ENCODE assay signal across 40 cellular contexts in genomic region chr2:8288206-8288605, GRCh38.
"Had no signal": no experiment of that assay in that cellular context is flagged by ENCODE, and none has a peak within 500 bp of the region (broad histone marks: within the 10 kb centered on the region; RNA-seq: fewer than 3 reads in every experiment).

No MANE protein-coding gene starts in this region.

- H3K4me1 ChIP-seq: adrenal gland, ascending aorta, body of pancreas, breast epithelium had no signal

- H3K27me3 Mint-ChIP-seq: activated naive CD4-positive, alpha-beta T cell treated with anti-CD3 and anti-CD28 coated beads, Interleukin-2, amount 50 U/mL, for 24 hours; activated naive CD8-positive, alpha-beta T cell; activated T-helper 17 cell treated with anti-CD3 and anti-CD28 coated beads, Interleukin-2, amount 50 U/mL, for 72 hours; brain; central memory CD8-positive, alpha-beta T cell had no signal

- H3K9me3 Mint-ChIP-seq: activated naive CD4-positive, alpha-beta T cell treated with anti-CD3 and anti-CD28 coated beads, Interleukin-2, amount 10 ng/mL, durations not matched to agents 7 days and 5 days; activated naive CD4-positive, alpha-beta T cell treated with anti-CD3 and anti-CD28 coated beads, Interleukin-2, amount 50 U/mL, for 24 hours; activated T-helper 17 cell treated with anti-CD3 and anti-CD28 coated beads, Interleukin-2, amount 50 U/mL, for 72 hours; central memory CD8-positive, alpha-beta T cell had no signal

- FAIRE-seq: astrocyte, bronchial epithelial cell had no signal

- H3K4me1 Mint-ChIP-seq: activated naive CD4-positive, alpha-beta T cell treated with anti-CD3 and anti-CD28 coated beads, Interleukin-2, amount 10 ng/mL, durations not matched to agents 7 days and 5 days had no signal

- H3K4me3 Mint-ChIP-seq: activated naive CD4-positive, alpha-beta T cell treated with anti-CD3 and anti-CD28 coated beads for 36 hours; activated naive CD4-positive, alpha-beta T cell treated with anti-CD3 and anti-CD28 coated beads, Interleukin-2, amount 10 ng/mL, durations not matched to agents 7 days and 5 days; activated naive CD4-positive, alpha-beta T cell treated with anti-CD3 and anti-CD28 coated beads, Interleukin-2, amount 50 U/mL, for 24 hours; activated naive CD8-positive, alpha-beta T cell; activated naive CD8-positive, alpha-beta T cell treated with anti-CD3 and anti-CD28 coated beads for 36 hours; activated naive CD8-positive, alpha-beta T cell treated with anti-CD3 and anti-CD28 coated beads, Interleukin-2, amount 10 ng/mL, durations not matched to agents 7 days and 5 days; activated naive CD8-positive, alpha-beta T cell treated with anti-CD3 and anti-CD28 coated beads, Interleukin-2, amount 50 U/mL, for 24 hours; activated T-cell treated with anti-CD3 and anti-CD28 coated beads, Interleukin-2, amount 50 U/mL, for 24 hours; activated T-cell treated with anti-CD3 and anti-CD28 coated beads, Interleukin-2, amount 50 U/mL, for 4 hours; activated T-cell treated with anti-CD3 and anti-CD28 coated beads, Interleukin-2, amount 50 U/mL, for 72 hours; activated T-helper 1 cell treated with anti-CD3 and anti-CD28 coated beads, Interleukin-12 subunit alpha, Interleukin-12 subunit beta, Interleukin-2, Interleukin-4 antibody, amounts not matched to agents 30 ng/mL and 10 ng/mL and 1 ng/mL, durations not matched to agents 14 hours and 24 hours and 36 hours; brain; central memory CD8-positive, alpha-beta T cell had no signal

- H3K36me3 Mint-ChIP-seq: activated naive CD4-positive, alpha-beta T cell treated with anti-CD3 and anti-CD28 coated beads, Interleukin-2, amount 10 ng/mL, durations not matched to agents 7 days and 5 days; activated naive CD8-positive, alpha-beta T cell; brain had no signal

- H3K4me3 ChIP-seq: adrenal gland, ascending aorta, body of pancreas, breast epithelium, cardiac muscle cell had no signal

- H3K36me3 ChIP-seq: adrenal gland, ascending aorta, brain microvascular endothelial cell, breast epithelium, cardiac muscle cell had no signal

- H3K9me3 ChIP-seq: adrenal gland, body of pancreas, breast epithelium had no signal

- ATAC-seq: body of pancreas had no signal

- H3K27me3 ChIP-seq: adrenal gland, ascending aorta, body of pancreas, brain microvascular endothelial cell, breast epithelium, cardiac muscle cell had no signal

- DNase-seq: activated effector memory CD4-positive, alpha-beta T cell treated with anti-CD3 and anti-CD28 coated beads, Interleukin-2, amount 50 U/mL, for 16 hours; activated effector memory CD4-positive, alpha-beta T cell treated with Interleukin-2 at 50 U/mL for 16 hours; activated gamma-delta T cell; activated gamma-delta T cell treated with Interleukin-2 at 50 U/mL for 16 hours; activated naive CD4-positive, alpha-beta T cell; activated naive CD4-positive, alpha-beta T cell treated with anti-CD3 and anti-CD28 coated beads for 36 hours; activated naive CD4-positive, alpha-beta T cell treated with anti-CD3 and anti-CD28 coated beads, Interleukin-2, amount 10 ng/mL, durations not matched to agents 7 days and 5 days; activated naive CD4-positive, alpha-beta T cell treated with anti-CD3 and anti-CD28 coated beads, Interleukin-2, amount 50 U/mL, for 16 hours; activated naive CD4-positive, alpha-beta T cell treated with Interleukin-2 at 50 U/mL for 16 hours; activated naive CD8-positive, alpha-beta T cell treated with anti-CD3 and anti-CD28 coated beads for 36 hours; activated naive CD8-positive, alpha-beta T cell treated with anti-CD3 and anti-CD28 coated beads, Interleukin-2, amount 10 ng/mL, durations not matched to agents 7 days and 5 days; activated naive CD8-positive, alpha-beta T cell treated with anti-CD3 and anti-CD28 coated beads, Interleukin-2, amount 50 U/mL, for 24 hours; activated T-cell treated with anti-CD3 and anti-CD28 coated beads for 4 hours; activated T-cell treated with anti-CD3 and anti-CD28 coated beads, Interleukin-2, amount 50 U/mL, for 1 hour; activated T-cell treated with anti-CD3 and anti-CD28 coated beads, Interleukin-2, amount 50 U/mL, for 24 hours; activated T-cell treated with anti-CD3 and anti-CD28 coated beads, Interleukin-2, amount 50 U/mL, for 4 hours; activated T-cell treated with anti-CD3 and anti-CD28 coated beads, Interleukin-2, amount 50 U/mL, for 48 hours; activated T-cell treated with anti-CD3 and anti-CD28 coated beads, Interleukin-2, amount 50 U/mL, for 72 hours; adrenal gland; amniotic stem cell; amygdala; anterior cingulate cortex; aorta; body of pancreas; brain microvascular endothelial cell; caudate nucleus; central memory CD4-positive, alpha-beta T cell; cerebellar nuclear complex had no signal

- H3K27ac Mint-ChIP-seq: activated naive CD4-positive, alpha-beta T cell treated with anti-CD3 and anti-CD28 coated beads for 36 hours; activated naive CD4-positive, alpha-beta T cell treated with anti-CD3 and anti-CD28 coated beads, Interleukin-2, amount 10 ng/mL, durations not matched to agents 7 days and 5 days; activated naive CD4-positive, alpha-beta T cell treated with anti-CD3 and anti-CD28 coated beads, Interleukin-2, amount 50 U/mL, for 24 hours; activated naive CD4-positive, alpha-beta T cell treated with anti-CD3 and anti-CD28 coated beads, Interleukin-2, amount 50 U/mL, for 72 hours; activated naive CD8-positive, alpha-beta T cell; activated naive CD8-positive, alpha-beta T cell treated with anti-CD3 and anti-CD28 coated beads for 36 hours; activated naive CD8-positive, alpha-beta T cell treated with anti-CD3 and anti-CD28 coated beads, Interleukin-2, amount 10 ng/mL, durations not matched to agents 7 days and 5 days; activated T-cell treated with anti-CD3 and anti-CD28 coated beads, Interleukin-2, amount 50 U/mL, for 24 hours; activated T-cell treated with anti-CD3 and anti-CD28 coated beads, Interleukin-2, amount 50 U/mL, for 72 hours; activated T-helper 1 cell treated with anti-CD3 and anti-CD28 coated beads, Interleukin-12 subunit alpha, Interleukin-12 subunit beta, Interleukin-2, Interleukin-4 antibody, amounts not matched to agents 30 ng/mL and 10 ng/mL and 1 ng/mL, durations not matched to agents 14 hours and 24 hours and 36 hours had no signal

- H3K27ac ChIP-seq: adrenal gland, ascending aorta, body of pancreas, brain microvascular endothelial cell, breast epithelium, cardiac muscle cell had no signal
